Comparison of ENCODE assay signal across 8 cellular contexts in the genomic region with DNA sequence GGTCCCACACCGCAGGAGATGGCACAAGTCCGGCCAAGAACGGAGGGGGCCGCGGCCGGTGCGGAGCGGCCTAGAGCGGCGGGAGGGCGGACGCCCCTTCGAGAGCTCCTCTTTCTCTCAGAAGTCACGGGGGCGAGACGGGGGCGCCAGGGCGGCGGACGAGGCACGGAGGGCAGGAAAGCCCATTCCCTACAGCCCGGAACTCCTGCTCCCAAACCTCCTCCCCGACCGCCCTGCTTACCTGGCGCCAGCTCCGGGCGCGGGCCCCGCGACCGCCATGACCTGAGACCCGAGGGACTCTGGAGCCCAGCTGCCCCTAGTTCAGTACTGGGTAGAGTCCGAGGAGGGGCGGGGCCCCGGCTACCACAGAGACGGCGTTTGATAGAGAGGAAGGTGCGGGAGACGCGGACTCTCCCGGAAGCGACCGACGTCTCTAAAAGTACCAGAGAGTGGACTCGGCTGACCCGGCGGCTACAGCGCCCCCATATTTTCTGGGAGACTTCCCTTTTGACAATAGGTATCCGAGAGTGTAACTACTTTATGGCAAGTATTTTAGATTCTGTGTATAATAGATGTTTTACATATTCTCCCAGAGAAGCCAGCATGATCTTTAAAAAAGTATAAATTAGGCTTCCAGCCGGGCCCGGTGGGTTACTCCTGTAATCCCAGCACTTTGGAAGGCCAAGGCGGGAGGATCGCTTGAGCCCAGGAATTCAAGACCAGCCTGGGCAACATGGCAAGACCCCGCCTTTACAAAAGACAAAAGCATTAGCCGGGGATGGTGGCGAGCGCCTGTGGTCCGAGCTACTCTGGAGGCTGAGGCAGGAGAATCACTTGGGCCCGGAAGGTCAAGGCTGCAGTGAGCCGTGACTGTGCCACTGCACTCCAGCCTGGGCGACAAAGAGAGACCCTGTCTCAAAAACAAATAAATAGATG. TPM values are rescaled to one million over a fixed set of nuclear protein-coding genes. Genes with fewer than 3 reads are reported as not detected.
DNase-seq lines count a peak whose midpoint lies in the region; ATAC-seq, FAIRE-seq and TF ChIP-seq lines count a peak whose summit lies in the region.

A gene (minus strand): TSS at position 301 of the 936 bp plus-strand sequence. CDS start 22 bp downstream, at position 279.

- H3K4me3 Mint-ChIP-seq in progenitor cell of endocrine pancreas (ENCODE audit: low read depth) = peak within 1 kb of the TSS; percentile 98

- H3K9me3 ChIP-seq in adrenal gland (replicated peaks in 1 of 3) = no peaks in the 10 kb centered on the region
- H3K9me3 ChIP-seq in heart right ventricle = no peaks in the 10 kb centered on the region

- peak; percentile 90 for TF ChIP-seq POLR2A in GM12892 (IDR thresholded peaks at IDR 0.05; ENCODE audit: low read depth, low read length)
- TF ChIP-seq POLR2A in adrenal gland (IDR thresholded peaks at IDR 0.05) = peak; percentile 84 to 90

- peaks cover 25 to 27% of the 10 kb centered on the region in 2 donors for H3K4me1 ChIP-seq in adrenal gland (replicated peaks in 1 of 2)
- peaks cover 0 to 49% (median 37%) of the 10 kb centered on the region in 9 donors for H3K4me1 ChIP-seq in heart right ventricle

- intact Hi-C loops in adrenal gland (cut with DNase I) (no loop called here), heart right ventricle (cut with DNase I) (loop anchor here in 1 of 10 donors (5.0 kb wide), 1 partner anchor 459 kb away; a partner anchor contains a TSS)

- H3K4me1 Mint-ChIP-seq in progenitor cell of endocrine pancreas (ENCODE audit: low read depth) = peaks cover 13% of the 10 kb centered on the region

- H3K9me3 Mint-ChIP-seq in progenitor cell of endocrine pancreas (ENCODE audit: low read depth) = no peaks in the 10 kb centered on the region

- WGBS in adrenal gland, 4 donors = 9 to 25% (median 15%) methylated on average over 28 to 61 of the region's 61 CpGs
- WGBS in heart right ventricle, 2 donors = 13% methylated on average over 57 to 58 of the region's 61 CpGs

- H3K27ac Mint-ChIP-seq in progenitor cell of endocrine pancreas = peak within 1 kb of the TSS; percentile 97

- ATAC-seq in HG02840 (IDR thresholded peaks at IDR 0.05; ENCODE audit: low FRiP score, unreplicated experiment) (peak; percentile 97), heart right ventricle (peak; percentile 97 to 99 (median 99))

- peak within 1 kb of the TSS; percentile 33 to 98 (median 78) for H3K4me3 ChIP-seq in adrenal gland
- peak within 1 kb of the TSS; percentile 62 to 99 (median 83) for H3K4me3 ChIP-seq in heart right ventricle

- peaks cover 0 to 7% of the 10 kb centered on the region in 2 donors for H3K36me3 ChIP-seq in adrenal gland (replicated peaks in 1 of 2)
- peaks cover 0 to 23% (median 2%) of the 10 kb centered on the region in 9 donors for H3K36me3 ChIP-seq in heart right ventricle

- peak; percentile 76 for DNase-seq in GM12892 (ENCODE audit: insufficient read length)
- DNase-seq in NCI-H1436 (lab: John Stamatoyannopoulos, UW) = peak; percentile 88
- peak; percentile 53 to 90 (median 67) for DNase-seq in T-helper 1 cell
- peak; percentile 91 to 97 (median 95) for DNase-seq in adrenal gland
- peak; percentile 93 to 97 for DNase-seq in heart right ventricle
- DNase-seq in progenitor cell of endocrine pancreas (ENCODE audit: low spot score, unreplicated experiment) = peak; percentile 87
- DNase-seq in ureter (ENCODE audit: low spot score) = peak; percentile 93

- TF ChIP-seq CTCF in adrenal gland (IDR thresholded peaks at IDR 0.05) (peak in 2 of 6 experiments; percentile 5 to 45), heart right ventricle (IDR thresholded peaks at IDR 0.05) (peak in 8 of 9 donors; percentile 14 to 83 (median 58)), progenitor cell of endocrine pancreas (IDR thresholded peaks at IDR 0.05; ENCODE audit: unreplicated experiment) (peak; percentile 60)

- no peaks in the 10 kb centered on the region for H3K27me3 Mint-ChIP-seq in progenitor cell of endocrine pancreas

- peaks cover 8% of the 10 kb centered on the region for H3K36me3 Mint-ChIP-seq in progenitor cell of endocrine pancreas (ENCODE audit: insufficient read depth)

- H3K27me3 ChIP-seq in adrenal gland = no peaks in the 10 kb centered on the region
- H3K27me3 ChIP-seq in heart right ventricle = no peaks in the 10 kb centered on the region

- peak; percentile 73 for FAIRE-seq in GM12892 (lab: Jason Lieb, UNC)

- H3K27ac ChIP-seq in adrenal gland (peak within 1 kb of the TSS; percentile 55 to 93 (median 87)), heart right ventricle (peak within 1 kb of the TSS; percentile 15 to 95 (median 91))

RNA-seq across cellular contexts. Expression of the gene that starts here (rescaled TPM):
- polyA plus RNA-seq in GM12892 (2012; ENCODE audit: missing spikeins) = 25.0 TPM
- total RNA-seq in adrenal gland (10 to 100 TPM; 31.2 to 90.7 (median 57.9) TPM), heart right ventricle (10 to 100 TPM; 18.1 to 26.3 (median 22.0) TPM), progenitor cell of endocrine pancreas (155 and 158 TPM in 2 replicates), ureter (65.3 TPM)
- polyA plus RNA-seq in adrenal gland (100 to 1,000 TPM in 1 of 3 donors, 10 to 100 TPM in 2; 18.4 to 111 (median 77.5) TPM), heart right ventricle (10 to 100 TPM; 17.8 to 76.4 TPM)

Comparison
In these comparisons a context has a peak if more than half of its experiments do, and no peak if none do; other contexts are left out.
1. Peak in every context shown above with its lines: DNase-seq, ATAC-seq, H3K4me3 ChIP-seq and H3K27ac ChIP-seq.